In the genomic region with DNA sequence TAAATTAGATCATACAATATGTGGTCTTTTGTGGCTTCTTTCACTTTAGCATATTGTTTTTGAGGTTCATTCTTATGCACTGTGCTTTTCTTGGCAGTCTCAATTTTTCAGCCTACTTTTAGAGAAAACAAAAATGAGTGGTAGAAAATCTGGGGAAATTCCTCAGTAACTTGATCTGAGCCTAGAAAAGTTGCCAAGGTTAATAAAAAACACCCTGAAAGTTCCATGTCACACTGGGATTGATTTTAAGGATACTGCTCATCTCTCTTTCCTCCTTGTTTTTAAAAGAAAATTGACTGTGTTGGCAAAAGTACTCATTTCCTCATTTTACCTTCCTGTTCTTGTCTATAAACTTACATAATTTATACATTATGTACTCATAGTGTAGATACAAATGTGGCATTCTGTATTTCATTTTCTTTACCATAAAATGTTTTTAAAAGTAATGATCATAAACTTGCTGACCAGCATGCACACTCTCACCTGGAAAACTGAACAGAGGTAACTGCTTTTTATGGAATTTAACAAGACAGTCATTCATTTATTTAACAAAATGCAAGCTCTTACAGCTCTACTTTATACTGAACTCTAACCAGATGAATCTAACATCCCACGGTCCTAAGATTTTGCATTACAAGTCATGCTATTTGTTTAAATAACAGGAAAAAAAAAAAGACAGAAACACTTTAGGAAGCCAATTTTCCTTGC, we compare ENCODE assay signal across 8 cellular contexts. TPM values are rescaled to one million over a fixed set of nuclear protein-coding genes. Genes with fewer than 3 reads are reported as not detected.
DNase-seq lines count a peak whose midpoint lies in the region; ATAC-seq lines count a peak whose summit lies in the region.

No MANE protein-coding gene starts in this region.

- DNase-seq in CD1c-positive myeloid dendritic cell (ENCODE audit: extremely low spot score) = peak; percentile 71
- DNase-seq in naive B cell = peak; percentile 52
- DNase-seq in NCI-H2196 (lab: John Stamatoyannopoulos, UW; ENCODE audit: unreplicated experiment) = no peak
- DNase-seq in posterior cingulate gyrus = no peak
- DNase-seq in HAP-1 (ENCODE audit: low spot score in 2 of 2) = no peak

- H3K9me3 ChIP-seq in HAP-1 = no peaks in the 10 kb centered on the region

- ATAC-seq in HG03025 (IDR thresholded peaks at IDR 0.05; ENCODE audit: low FRiP score, unreplicated experiment) (peak; percentile 7), naive B cell (ENCODE audit: low read depth in 2 of 2) (peak; percentile 54 to 58), GM18861 (IDR thresholded peaks at IDR 0.05; ENCODE audit: unreplicated experiment) (no peak)

- H3K4me3 ChIP-seq in HAP-1 = no peak overlapping the region

- H3K36me3 ChIP-seq in HAP-1 (replicated peaks) = no peaks in the 10 kb centered on the region

- H3K36me3 Mint-ChIP-seq in activated naive CD8-positive, alpha-beta T cell = no peaks in the 10 kb centered on the region
- H3K36me3 Mint-ChIP-seq in naive B cell = no peaks in the 10 kb centered on the region

- intact Hi-C loops in posterior cingulate gyrus (cut with DNase I) = no loop called here

- H3K27me3 ChIP-seq in HAP-1 (ENCODE audit: low read depth) = no peaks in the 10 kb centered on the region

- peak overlapping the region; percentile 58 for H3K27ac Mint-ChIP-seq in activated naive CD8-positive, alpha-beta T cell
- H3K27ac Mint-ChIP-seq in naive B cell = peak overlapping the region; percentile 75 to 98 (median 94)

- no peaks in the 10 kb centered on the region for H3K9me3 Mint-ChIP-seq in activated naive CD8-positive, alpha-beta T cell (ENCODE audit: low read depth)
- no peaks in the 10 kb centered on the region for H3K9me3 Mint-ChIP-seq in naive B cell

- peaks cover 20% of the 10 kb centered on the region for H3K4me1 ChIP-seq in HAP-1

- in situ Hi-C loops in HAP-1 (cut with MboI; ENCODE audit: low sequenced_read_pairs) = no loop called here

- peaks cover 41% of the 10 kb centered on the region for H3K4me1 Mint-ChIP-seq in activated naive CD8-positive, alpha-beta T cell (ENCODE audit: low read depth)
- H3K4me1 Mint-ChIP-seq in naive B cell = peaks cover 45 to 91% (median 69%) of the 10 kb centered on the region in 3 donors

- H3K27me3 Mint-ChIP-seq in activated naive CD8-positive, alpha-beta T cell = no peaks in the 10 kb centered on the region
- no peaks in the 10 kb centered on the region for H3K27me3 Mint-ChIP-seq in naive B cell

- peak overlapping the region; percentile 12 for H3K4me3 Mint-ChIP-seq in activated naive CD8-positive, alpha-beta T cell
- peak overlapping the region; percentile 2 to 86 (median 72) for H3K4me3 Mint-ChIP-seq in naive B cell

RNA-seq across cellular contexts. Expression of a gene that starts 28.6 kb away (rescaled TPM):
- polyA plus RNA-seq in naive B cell (ENCODE audit: low read depth in 6 of 6) = 100 to 1,000 TPM in 5 of 6 donors, 10 to 100 TPM in 1; 71.3 to 177 (median 131) TPM

Comparison
In these comparisons a context has a peak if more than half of its experiments do, and no peak if none do; other contexts are left out.
1. DNase-seq: peak in CD1c-positive myeloid dendritic cell (single experiment) and naive B cell (single experiment); none in NCI-H2196 (single experiment), posterior cingulate gyrus (0 of 10) and HAP-1 (0 of 2).